29 cellular contexts compared by ENCODE assay signal in genomic region chr2:941811-942360, GRCh38. TPM values are rescaled to one million over a fixed set of nuclear protein-coding genes. Genes with fewer than 3 reads are reported as not detected.
"Had no signal": no experiment of that assay in that cellular context is flagged by ENCODE, and none has a peak within 500 bp of the region (broad histone marks: within the 10 kb centered on the region; RNA-seq: fewer than 3 reads in every experiment).

No MANE protein-coding gene starts in this region.

- FAIRE-seq: bronchial epithelial cell had no signal

- ATAC-seq: activated CD4-positive, CD25-positive, alpha-beta regulatory T cell treated with anti-CD3 and anti-CD28 coated beads, Interleukin-2, amount 50 U/mL, for 24 hours; activated CD8-positive, alpha-beta T cell treated with anti-CD3 and anti-CD28 coated beads for 36 hours; activated naive CD4-positive, alpha-beta T cell treated with anti-CD3 and anti-CD28 coated beads, Interleukin-2, amount 50 U/mL, for 72 hours; activated naive CD8-positive, alpha-beta T cell treated with anti-CD3 and anti-CD28 coated beads, Interleukin-2, amount 50 U/mL, for 24 hours; body of pancreas had no signal

- H3K27me3 ChIP-seq: ascending aorta, body of pancreas, MG63 had no signal

- H3K4me2 ChIP-seq: SK-N-SH had no signal

- H3K27me3 Mint-ChIP-seq: activated naive CD8-positive, alpha-beta T cell treated with anti-CD3 and anti-CD28 coated beads, Interleukin-2, amount 50 U/mL, for 24 hours had no signal

- H3K9ac ChIP-seq: SK-N-SH had no signal

- H3K27ac ChIP-seq: ascending aorta, body of pancreas had no signal

- H3K36me3 ChIP-seq: ascending aorta, MG63 had no signal

- H3K4me1 ChIP-seq: ascending aorta had no signal

- H3K27ac Mint-ChIP-seq: activated CD8-positive, alpha-beta T cell treated with anti-CD3 and anti-CD28 coated beads for 36 hours; activated naive CD4-positive, alpha-beta T cell treated with anti-CD3 and anti-CD28 coated beads, Interleukin-2, amount 50 U/mL, for 72 hours; activated naive CD8-positive, alpha-beta T cell treated with anti-CD3 and anti-CD28 coated beads, Interleukin-2, amount 50 U/mL, for 24 hours; activated T-helper 1 cell treated with anti-CD3 and anti-CD28 coated beads, Interleukin-12 subunit alpha, Interleukin-12 subunit beta, Interleukin-2, Interleukin-4 antibody, amounts not matched to agents 30 ng/mL and 10 ng/mL and 1 ng/mL, durations not matched to agents 14 hours and 24 hours and 36 hours had no signal

- DNase-seq: activated CD4-positive, alpha-beta T cell treated with anti-CD3 and anti-CD28 coated beads for 4 hours; activated CD8-positive, alpha-beta memory T cell treated with anti-CD3 and anti-CD28 coated beads, Interleukin-2, amount 50 U/mL, for 48 hours; activated CD8-positive, alpha-beta T cell treated with anti-CD3 and anti-CD28 coated beads for 36 hours; activated effector memory CD4-positive, alpha-beta T cell treated with Interleukin-2 at 50 U/mL for 16 hours; activated naive CD4-positive, alpha-beta T cell; activated naive CD8-positive, alpha-beta T cell treated with anti-CD3 and anti-CD28 coated beads, Interleukin-2, amount 50 U/mL, for 24 hours; activated T-cell treated with anti-CD3 and anti-CD28 coated beads, Interleukin-2, amount 50 U/mL, for 1 hour; amniotic stem cell; body of pancreas; central memory CD4-positive, alpha-beta T cell; MG63; MV-4-11; NCI-H1092 treated with DMSO at 0.1 percent for 48 hours; NCI-H1417 treated with DMSO at 0.1 percent for 48 hours; NCI-H1694; NCI-H2029; NCI-H226; NCI-H510A treated with DMSO at 0.1 percent for 48 hours; NCI-H748 treated with DMSO at 0.1 percent for 48 hours; SK-N-SH; T-helper 1 cell had no signal

- H3K4me3 Mint-ChIP-seq: activated CD8-positive, alpha-beta T cell treated with anti-CD3 and anti-CD28 coated beads for 36 hours; activated naive CD8-positive, alpha-beta T cell treated with anti-CD3 and anti-CD28 coated beads, Interleukin-2, amount 50 U/mL, for 24 hours; activated T-helper 1 cell treated with anti-CD3 and anti-CD28 coated beads, Interleukin-12 subunit alpha, Interleukin-12 subunit beta, Interleukin-2, Interleukin-4 antibody, amounts not matched to agents 30 ng/mL and 10 ng/mL and 1 ng/mL, durations not matched to agents 14 hours and 24 hours and 36 hours had no signal

- H3K9me2 ChIP-seq: SK-N-SH had no signal

- H3K9me3 ChIP-seq: ascending aorta, body of pancreas, MG63, SK-N-SH had no signal

- H3K4me3 ChIP-seq: ascending aorta, body of pancreas, MG63 had no signal

RNA-seq across cellular contexts. Expression of gene SNTG2, which starts 8.8 kb away (rescaled TPM):
- total RNA-seq: activated T-helper 1 cell treated with anti-CD3 and anti-CD28 coated beads, Interleukin-12 subunit alpha, Interleukin-12 subunit beta, Interleukin-2, Interleukin-4 antibody, amounts not matched to agents 30 ng/mL and 10 ng/mL and 1 ng/mL, durations not matched to agents 14 hours and 24 hours and 36 hours; bronchial epithelial cell; chondrocyte; OCI-LY7; RPMI7951 had no signal
- polyA plus RNA-seq: SK-N-SH had no signal
